ENCODE assay signal across 3 cellular contexts in the genomic region with DNA sequence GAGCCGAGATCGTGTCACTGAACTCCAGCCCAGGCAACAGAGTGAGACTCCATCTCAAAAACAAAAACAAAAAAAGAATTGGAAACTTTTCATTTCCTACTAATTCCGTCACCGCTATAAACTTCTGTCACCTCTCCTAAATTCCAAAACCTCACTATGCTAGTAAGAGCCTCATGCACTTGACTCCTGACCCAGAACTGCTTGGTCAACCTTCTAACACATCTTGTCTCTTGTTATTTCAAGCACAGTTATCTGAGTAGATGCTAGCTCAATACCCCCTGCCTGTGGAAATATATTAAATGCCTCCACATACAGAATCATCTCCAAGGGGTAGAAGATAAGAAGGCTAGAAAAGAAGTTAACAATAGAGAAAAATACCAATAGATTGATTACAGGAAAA.
"Had no signal": no experiment of that assay in that cellular context is flagged by ENCODE, and none has a peak within 500 bp of the region (broad histone marks: within the 10 kb centered on the region; RNA-seq: fewer than 3 reads in every experiment).

No MANE protein-coding gene starts in this region.

- DNase-seq: GDM1, GF-D8 had no signal

- H3K4me3 ChIP-seq: GM12878 had no signal
